Comparison of ENCODE assay signal across 8 cellular contexts in genomic region chr6:26956601-26957184, GRCh38.
A peak's percentile ranks its signal among the peaks of the same experiment; 100 is the strongest.
DNase-seq lines count a peak whose midpoint lies in the region; ATAC-seq and TF ChIP-seq lines count a peak whose summit lies in the region.
"Not testable (repeated sequence)": the region's sequence is repeated elsewhere in the genome, so short reads cannot be mapped to it uniquely, and the experiment has no call there.

No MANE protein-coding gene starts in this region.

- TF ChIP-seq EP300 in tibial nerve (IDR thresholded peaks at IDR 0.05), result not testable (repeated sequence)

- not testable (repeated sequence) for H3K9me3 ChIP-seq in tibial nerve

- CTCF ChIA-PET in RWPE1 (lab: Yijun Ruan, JAX), result not testable (repeated sequence)

- intact Hi-C loops in left colon (cut with DNase I, micrococcal nuclease), result not testable (repeated sequence)

- POLR2A ChIA-PET in RWPE1 (lab: Yijun Ruan, JAX; ENCODE audit: low non-redundant PET), result not testable (repeated sequence)

- not testable (repeated sequence) for TF ChIP-seq POLR2A in tibial nerve (IDR thresholded peaks at IDR 0.05)

- TF ChIP-seq CTCF in GM06990 (IDR thresholded peaks at IDR 0.05; ENCODE audit: insufficient read depth, low read length, poor library complexity, severe bottlenecking) (peak; percentile 50), RWPE1 (conservative IDR thresholded peaks at IDR 0.05; ENCODE audit: low read depth) (peak; percentile 74), tibial nerve (IDR thresholded peaks at IDR 0.05) (peak; percentile 53 to 76 (median 69))

- not testable (repeated sequence) for H3K27me3 ChIP-seq in GM06990 (replicated peaks; ENCODE audit: control insufficient read depth, insufficient read depth, low read length); tibial nerve

- ATAC-seq in left colon, result peak; percentile 92

- DNase-seq in GM06990 (ENCODE audit: extremely low read depth, insufficient read length) (peak; percentile 72), MV-4-11 (lab: John Stamatoyannopoulos, UW) (peak; percentile 45), ecto neural progenitor cell (ENCODE audit: low spot score) (peak; percentile 74), left colon (peak; percentile 86 to 91), skeletal muscle cell (ENCODE audit: low read depth) (peak; percentile 15), tibial nerve (ENCODE audit: low spot score in 2 of 2) (peak; percentile 43 to 51)
- DNase-seq in RWPE1 (ENCODE audit: low spot score), result not testable (repeated sequence)
- peak; percentile 87 for DNase-seq in activated CD8-positive, alpha-beta memory T cell treated with anti-CD3 and anti-CD28 coated beads, Interleukin-2, amount 50 U/mL, for 48 hours

- not testable (repeated sequence) for H3K36me3 ChIP-seq in GM06990 (ENCODE audit: control insufficient read depth, insufficient read depth, low read length); tibial nerve

- WGBS in tibial nerve, 2 donors, result 1 to 3% methylated on average over 10 to 16 of the region's 54 CpGs

- H3K4me1 ChIP-seq in tibial nerve, result not testable (repeated sequence)

- H3K4me3 ChIP-seq in GM06990 (replicated peaks; ENCODE audit: low read depth, low read length), result peak overlapping the region; percentile 58
- H3K4me3 ChIP-seq in skeletal muscle cell (ENCODE audit: low read depth, low read length), result peak overlapping the region; percentile 49
- peak overlapping the region; percentile 33 to 72 (median 60) for H3K4me3 ChIP-seq in tibial nerve

- peak overlapping the region; percentile 84 for H3K27ac ChIP-seq in RWPE1
- H3K27ac ChIP-seq in tibial nerve, result peak overlapping the region; percentile 50 to 87 (median 80)
